In genomic region chr1:164624393-164624792, GRCh38 we compare ENCODE assay signal across 22 cellular contexts.
"Had no signal": no experiment of that assay in that cellular context is flagged by ENCODE, and none has a peak within 500 bp of the region (broad histone marks: within the 10 kb centered on the region; RNA-seq: fewer than 3 reads in every experiment).

No MANE protein-coding gene starts in this region.

- H3K27ac Mint-ChIP-seq: memory B cell; stimulated activated memory B cell treated with anti-CD40 and anti-IgM and Interleukin-4, amounts not matched to agents 10 μg/mL and 1 μg/mL and 100 μg/mL, for 72 hours had no signal

- H3K4me1 Mint-ChIP-seq: stimulated activated memory B cell treated with anti-CD40 and anti-IgM and Interleukin-4, amounts not matched to agents 10 μg/mL and 1 μg/mL and 100 μg/mL, for 72 hours had no signal

- H3K4me3 ChIP-seq: dorsolateral prefrontal cortex, left lung, lower lobe of right lung, prostate gland, sigmoid colon, skin epidermis, testis, tibial artery, upper lobe of left lung had no signal

- H3K27ac ChIP-seq: left lung, lower lobe of right lung, prostate gland, spleen, testis, tibial artery, upper lobe of left lung had no signal

- H3K36me3 Mint-ChIP-seq: memory B cell; naive thymus-derived CD4-positive, alpha-beta T cell; stimulated activated memory B cell treated with anti-CD40 and anti-IgM and Interleukin-4, amounts not matched to agents 10 μg/mL and 1 μg/mL and 100 μg/mL, for 72 hours had no signal

- H3K9me3 Mint-ChIP-seq: memory B cell, nephron progenitor cell had no signal

- H3K27me3 Mint-ChIP-seq: stimulated activated memory B cell treated with anti-CD40 and anti-IgM and Interleukin-4, amounts not matched to agents 10 μg/mL and 1 μg/mL and 100 μg/mL, for 72 hours had no signal

- H3K4me3 Mint-ChIP-seq: memory B cell; nephron progenitor cell; stimulated activated memory B cell treated with anti-CD40 and anti-IgM and Interleukin-4, amounts not matched to agents 10 μg/mL and 1 μg/mL and 100 μg/mL, for 72 hours had no signal

- ATAC-seq: left cardiac atrium; left lung; lower lobe of right lung; naive thymus-derived CD4-positive, alpha-beta T cell; right cardiac atrium; stimulated activated memory B cell treated with anti-CD40 and anti-IgM and Interleukin-4, amounts not matched to agents 10 μg/mL and 1 μg/mL and 100 μg/mL, for 72 hours; stimulated activated naive CD8-positive, alpha-beta T cell treated with anti-CD3 and anti-CD28 coated beads, Interleukin-15, Interleukin-2, amounts not matched to agents 100 U/mL and 50 U/mL, for 24 hours had no signal

- H3K36me3 ChIP-seq: left lung, lower lobe of right lung, prostate gland, spleen, upper lobe of left lung had no signal

- H3K4me1 ChIP-seq: prostate gland had no signal

- H3K27me3 ChIP-seq: dorsolateral prefrontal cortex, left lung, sigmoid colon, spleen, testis, tibial artery, upper lobe of left lung had no signal

- DNase-seq: dorsolateral prefrontal cortex; effector CD4-positive, alpha-beta T cell; head of caudate nucleus; left cardiac atrium; left lung; lower lobe of right lung; naive thymus-derived CD4-positive, alpha-beta T cell; nephron progenitor cell; nucleus accumbens; right cardiac atrium; sigmoid colon; spleen; stimulated activated CD4-positive, alpha-beta T cell treated with anti-CD3 and anti-CD28 coated beads, Interleukin-4, amount 100 ng/mL, for 4 hours; stimulated activated naive CD8-positive, alpha-beta T cell treated with anti-CD3 and anti-CD28 coated beads, Interleukin-15, Interleukin-2, amounts not matched to agents 100 U/mL and 50 U/mL, for 24 hours; substantia nigra; testis; tibial artery; upper lobe of left lung had no signal

- H3K9me3 ChIP-seq: left lung, lower lobe of right lung, prostate gland, sigmoid colon, spleen, testis, tibial artery, upper lobe of left lung had no signal
